ENCODE assay signal across 22 cellular contexts in the genomic region with DNA sequence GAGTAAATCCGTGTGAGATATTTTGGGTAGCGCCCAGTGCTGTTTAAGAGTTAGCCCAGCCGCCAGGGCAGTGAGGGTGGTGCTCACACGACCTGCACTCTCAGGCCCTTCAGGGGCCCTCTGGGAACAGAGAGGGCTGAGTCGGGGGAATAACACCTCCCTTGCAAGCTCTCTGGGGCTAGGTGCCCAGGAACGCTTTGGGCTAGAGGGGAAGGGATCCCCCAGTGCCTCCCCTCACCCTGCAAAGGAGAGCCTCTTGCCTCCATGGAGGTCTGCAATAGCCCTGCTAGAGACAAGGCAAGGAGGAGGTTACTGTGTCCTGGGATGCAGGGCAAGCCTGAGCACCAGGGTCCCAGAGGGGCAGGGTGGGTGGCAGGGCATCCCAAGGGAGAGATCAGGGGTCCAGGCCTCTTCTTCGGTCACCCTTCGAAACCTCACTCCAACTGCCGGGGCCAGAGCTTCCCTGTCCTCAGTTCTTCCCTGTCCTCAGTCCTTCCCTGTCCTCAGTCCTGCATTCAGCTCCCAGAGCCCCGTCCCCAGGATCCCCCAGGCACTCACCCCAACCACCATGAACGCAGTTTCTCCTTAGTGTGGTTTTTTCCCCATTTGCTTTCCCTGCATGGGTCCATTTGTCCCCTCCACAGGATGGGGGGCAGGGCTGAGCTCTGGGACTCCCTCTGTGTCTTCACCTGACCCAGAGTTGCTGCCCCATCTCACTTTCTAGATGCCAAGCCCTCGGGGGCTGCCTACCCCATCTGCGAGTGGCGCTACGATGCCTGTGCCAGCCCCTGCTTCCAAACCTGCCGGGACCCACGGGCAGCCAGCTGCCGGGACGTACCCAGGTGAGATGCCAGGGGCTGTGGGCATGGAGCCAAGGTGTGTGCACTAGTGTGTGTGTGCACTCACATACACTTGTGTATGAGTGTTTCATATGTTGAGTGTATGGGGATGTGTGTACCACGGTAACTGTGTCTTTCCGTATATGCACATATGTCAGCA.
"Had no signal": no experiment of that assay in that cellular context is flagged by ENCODE, and none has a peak within 500 bp of the region (broad histone marks: within the 10 kb centered on the region; RNA-seq: fewer than 3 reads in every experiment).

No MANE protein-coding gene starts in this region.

- H3K4me3 Mint-ChIP-seq: activated naive CD8-positive, alpha-beta T cell treated with anti-CD3 and anti-CD28 coated beads for 36 hours; activated T-helper 1 cell treated with anti-CD3 and anti-CD28 coated beads, Interleukin-12 subunit alpha, Interleukin-12 subunit beta, Interleukin-2, Interleukin-4 antibody, amounts not matched to agents 30 ng/mL and 10 ng/mL and 1 ng/mL, durations not matched to agents 14 hours and 24 hours and 36 hours; effector memory CD8-positive, alpha-beta T cell; nephron progenitor cell had no signal

- H3K4me1 Mint-ChIP-seq: activated naive CD8-positive, alpha-beta T cell treated with anti-CD3 and anti-CD28 coated beads for 36 hours had no signal

- H2AFZ ChIP-seq: hepatocyte had no signal

- H3K27ac ChIP-seq: dorsolateral prefrontal cortex, hepatocyte, sigmoid colon, thoracic aorta had no signal

- FAIRE-seq: astrocyte, colon, endothelial cell of umbilical vein, frontal cortex had no signal

- H3K4me3 ChIP-seq: dorsolateral prefrontal cortex, hepatocyte, sigmoid colon, smooth muscle cell, thoracic aorta had no signal

- H3K4me2 ChIP-seq: hepatocyte, SK-N-SH, smooth muscle cell had no signal

- DNase-seq: activated naive CD8-positive, alpha-beta T cell treated with anti-CD3 and anti-CD28 coated beads for 36 hours; central memory CD4-positive, alpha-beta T cell; dorsolateral prefrontal cortex; effector memory CD8-positive, alpha-beta T cell; glutamatergic neuron; mesenchymal stem cell; nephron progenitor cell; occipital lobe; sigmoid colon; SK-N-SH; stimulated activated CD4-positive, alpha-beta T cell treated with anti-CD3 and anti-CD28 coated beads, Interleukin-15, amount 100 ng/mL, for 24 hours; stimulated activated CD4-positive, alpha-beta T cell treated with anti-CD3 and anti-CD28 coated beads, Interleukin-2, amount 100 ng/mL, for 48 hours; stimulated activated naive CD4-positive, alpha-beta T cell had no signal

- H3K9ac ChIP-seq: SK-N-SH had no signal

- H3K27me3 ChIP-seq: dorsolateral prefrontal cortex, hepatocyte, sigmoid colon had no signal

- H3K27ac Mint-ChIP-seq: activated naive CD8-positive, alpha-beta T cell treated with anti-CD3 and anti-CD28 coated beads for 36 hours; activated T-helper 1 cell treated with anti-CD3 and anti-CD28 coated beads, Interleukin-12 subunit alpha, Interleukin-12 subunit beta, Interleukin-2, Interleukin-4 antibody, amounts not matched to agents 30 ng/mL and 10 ng/mL and 1 ng/mL, durations not matched to agents 14 hours and 24 hours and 36 hours; effector memory CD8-positive, alpha-beta T cell; nephron progenitor cell had no signal

- H3K79me2 ChIP-seq: hepatocyte had no signal

- H3K36me3 ChIP-seq: sigmoid colon, thoracic aorta had no signal

- H3K9me3 Mint-ChIP-seq: activated naive CD8-positive, alpha-beta T cell treated with anti-CD3 and anti-CD28 coated beads for 36 hours; activated T-helper 1 cell treated with anti-CD3 and anti-CD28 coated beads, Interleukin-12 subunit alpha, Interleukin-12 subunit beta, Interleukin-2, Interleukin-4 antibody, amounts not matched to agents 30 ng/mL and 10 ng/mL and 1 ng/mL, durations not matched to agents 14 hours and 24 hours and 36 hours; effector memory CD8-positive, alpha-beta T cell; nephron progenitor cell had no signal

- H3K27me3 Mint-ChIP-seq: activated naive CD8-positive, alpha-beta T cell treated with anti-CD3 and anti-CD28 coated beads for 36 hours had no signal

- ATAC-seq: effector memory CD8-positive, alpha-beta T cell; esophagus mucosa had no signal

- H3K9me3 ChIP-seq: sigmoid colon, SK-N-SH, thoracic aorta had no signal

- H3K4me1 ChIP-seq: sigmoid colon had no signal
